In genomic region chr17:19646788-19647696, GRCh38 we compare ENCODE assay signal across 8 cellular contexts. TPM values are rescaled to one million over a fixed set of nuclear protein-coding genes. Genes with fewer than 3 reads are reported as not detected.
DNase-seq lines count a peak whose midpoint lies in the region; ATAC-seq and TF ChIP-seq lines count a peak whose summit lies in the region.

No MANE protein-coding gene starts in this region.

- H3K36me3 Mint-ChIP-seq in activated CD8-positive, alpha-beta memory T cell treated with anti-CD3 and anti-CD28 coated beads, Interleukin-2, amount 10 ng/mL, durations not matched to agents 7 days and 5 days, result peaks cover under 1% of the 10 kb centered on the region
- peaks cover 4% of the 10 kb centered on the region for H3K36me3 Mint-ChIP-seq in T-cell

- no peaks in the 10 kb centered on the region for H3K9me3 Mint-ChIP-seq in activated CD8-positive, alpha-beta memory T cell treated with anti-CD3 and anti-CD28 coated beads, Interleukin-2, amount 10 ng/mL, durations not matched to agents 7 days and 5 days (ENCODE audit: low read depth)
- H3K9me3 Mint-ChIP-seq in T-cell, result no peaks in the 10 kb centered on the region

- CTCF ChIA-PET in activated CD8-positive, alpha-beta memory T cell treated with anti-CD3 and anti-CD28 coated beads, Interleukin-2, amount 10 ng/mL, durations not matched to agents 7 days and 5 days (lab: Charles Lee), result interaction anchor here (0.6 to 5.1 kb wide), 17 partner anchors 9 to 285 kb away, joined by 3 to 25 read pairs (median 5); partner anchors contain the start of gene B9D1
- CTCF ChIA-PET in T-cell (lab: Charles Lee), result interaction anchor here (0.7 to 1.6 kb wide), 6 partner anchors 10 to 269 kb away, joined by 3 to 7 read pairs (median 3); partner anchors contain the start of gene MAPK7 (in 1 of the 2)

- ATAC-seq in activated CD8-positive, alpha-beta memory T cell treated with anti-CD3 and anti-CD28 coated beads, Interleukin-2, amount 10 ng/mL, durations not matched to agents 7 days and 5 days, result no peak
- ATAC-seq in T-cell (replicated peaks in 1 of 4) (no peak), psoas muscle (peak in 1 of 4 donors; percentile 14), HG02610 (IDR thresholded peaks at IDR 0.05; ENCODE audit: unreplicated experiment) (no peak)

- H3K9me3 ChIP-seq in psoas muscle, result no peaks in the 10 kb centered on the region

- peak overlapping the region; percentile 95 for H3K27ac Mint-ChIP-seq in activated CD8-positive, alpha-beta memory T cell treated with anti-CD3 and anti-CD28 coated beads, Interleukin-2, amount 10 ng/mL, durations not matched to agents 7 days and 5 days
- peak overlapping the region; percentile 85 to 96 for H3K27ac Mint-ChIP-seq in T-cell

- POLR2A ChIA-PET in T-cell (lab: Charles Lee), result interaction anchor here in 1 of 2 donors (1.2 kb wide), 1 partner anchor 115 kb away, joined by 3 read pairs; no protein-coding TSS in a partner anchor

- no peak for TF ChIP-seq CTCF in fibroblast of mammary gland (conservative IDR thresholded peaks at IDR 0.05; ENCODE audit: control insufficient read depth, insufficient read depth, low read depth, low read length)
- no peak for TF ChIP-seq CTCF in psoas muscle (IDR thresholded peaks at IDR 0.05)

- intact Hi-C loops in psoas muscle (cut with DNase I), result loop anchor here (2.0 to 5.0 kb wide), 4 partner anchors 105 to 135 kb away; no protein-coding TSS in a partner anchor

- H3K4me3 ChIP-seq in fibroblast of mammary gland (ENCODE audit: control insufficient read depth, low read depth, low read length), result peak overlapping the region; percentile 71
- peak overlapping the region; percentile 84 for H3K4me3 ChIP-seq in psoas muscle

- peaks cover 0 to 7% of the 10 kb centered on the region in 2 donors for H3K36me3 ChIP-seq in psoas muscle (ENCODE audit: insufficient read depth in 1 of 2, low read depth in 1 of 2)

- H3K27me3 Mint-ChIP-seq in activated CD8-positive, alpha-beta memory T cell treated with anti-CD3 and anti-CD28 coated beads, Interleukin-2, amount 10 ng/mL, durations not matched to agents 7 days and 5 days, result peaks cover 25% of the 10 kb centered on the region
- H3K27me3 Mint-ChIP-seq in T-cell, result no peaks in the 10 kb centered on the region

- WGBS in psoas muscle, 3 donors, result 73 to 79% (median 75%) methylated on average over 4 of the region's 4 CpGs

- peak overlapping the region; percentile 94 for H3K27ac ChIP-seq in psoas muscle

- peaks cover 30% of the 10 kb centered on the region for H3K4me1 ChIP-seq in psoas muscle

- peaks cover 48% of the 10 kb centered on the region for H3K4me1 Mint-ChIP-seq in activated CD8-positive, alpha-beta memory T cell treated with anti-CD3 and anti-CD28 coated beads, Interleukin-2, amount 10 ng/mL, durations not matched to agents 7 days and 5 days
- peaks cover 39 to 43% (median 43%) of the 10 kb centered on the region in 3 donors for H3K4me1 Mint-ChIP-seq in T-cell

- no peaks in the 10 kb centered on the region for H3K27me3 ChIP-seq in psoas muscle (ENCODE audit: insufficient read depth in 3 of 3, low read length in 2 of 3)

- DNase-seq in activated CD8-positive, alpha-beta memory T cell treated with anti-CD3 and anti-CD28 coated beads, Interleukin-2, amount 10 ng/mL, durations not matched to agents 7 days and 5 days, result no peak
- no peak for DNase-seq in activated CD8-positive, alpha-beta memory T cell treated with anti-CD3 and anti-CD28 coated beads, Interleukin-2, amount 50 U/mL, for 4 hours
- DNase-seq in T-cell (no peak), fibroblast of mammary gland (ENCODE audit: low read depth) (peak; percentile 40), psoas muscle (no peak), UCSD-AML1 (lab: John Stamatoyannopoulos, UW; ENCODE audit: unreplicated experiment) (no peak)
- DNase-seq in stimulated activated CD4-positive, alpha-beta T cell treated with anti-CD3 and anti-CD28 coated beads, Interleukin-2, amount 100 ng/mL, for 24 hours, result no peak

- peak overlapping the region; percentile 90 for H3K4me3 Mint-ChIP-seq in activated CD8-positive, alpha-beta memory T cell treated with anti-CD3 and anti-CD28 coated beads, Interleukin-2, amount 10 ng/mL, durations not matched to agents 7 days and 5 days
- H3K4me3 Mint-ChIP-seq in T-cell, result peak overlapping the region; percentile 93 to 99 (median 94)

RNA-seq across cellular contexts. Expression of gene ALDH3A2, which starts 1.5 kb away (rescaled TPM):
- total RNA-seq in activated CD8-positive, alpha-beta memory T cell treated with anti-CD3 and anti-CD28 coated beads, Interleukin-2, amount 10 ng/mL, durations not matched to agents 7 days and 5 days, result 10 to 100 TPM; 29.9 to 30.5 TPM
- total RNA-seq in T-cell (10 to 100 TPM; 21.9 to 38.0 (median 35.7) TPM), psoas muscle (100 to 1,000 TPM in 1 of 4 donors, 10 to 100 TPM in 3; 57.6 to 229 (median 86.2) TPM)
- polyA plus RNA-seq in psoas muscle, result 10 to 100 TPM; 32.9 to 78.1 (median 68.6) TPM
